In the genomic region with DNA sequence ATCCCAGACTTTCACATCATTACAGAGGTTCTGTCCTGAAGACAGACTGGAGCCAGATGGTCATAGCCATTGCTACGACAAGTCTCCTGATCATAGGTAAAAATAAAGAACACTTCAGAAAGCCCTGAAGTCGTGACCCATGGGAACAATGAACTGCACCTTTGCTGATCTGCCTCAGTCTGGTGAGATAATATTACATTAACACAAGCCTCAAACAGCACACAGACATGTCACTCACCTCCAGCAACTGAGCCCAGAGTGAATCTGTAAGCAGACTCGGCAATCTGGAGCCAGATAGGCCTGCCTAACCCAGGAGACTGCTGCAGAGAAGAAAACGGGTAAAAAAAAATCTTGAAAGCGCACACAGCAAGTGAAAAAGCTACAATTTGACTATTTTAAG, we compare ENCODE assay signal across 23 cellular contexts.
DNase-seq lines count a peak whose midpoint lies in the region; ATAC-seq and TF ChIP-seq lines count a peak whose summit lies in the region.
"Had no signal": no experiment of that assay in that cellular context is flagged by ENCODE, and none has a peak within 500 bp of the region (broad histone marks: within the 10 kb centered on the region; RNA-seq: fewer than 3 reads in every experiment).

No MANE protein-coding gene starts in this region.

- peaks cover 3% of the 10 kb centered on the region for H3K27me3 Mint-ChIP-seq in glutamatergic neuron (ENCODE audit: unreplicated experiment)
- H3K27me3 Mint-ChIP-seq: IgD-negative memory B cell, memory B cell had no signal

- peak overlapping the region; percentile 70 for H3K4me3 Mint-ChIP-seq in glutamatergic neuron (ENCODE audit: unreplicated experiment)
- H3K4me3 Mint-ChIP-seq: IgD-negative memory B cell; memory B cell; T-helper 1 cell treated with Interleukin-12 subunit alpha and Interleukin-12 subunit beta and Interleukin-4 antibody, amounts not matched to agents 30 μg/mL and 1 μg/mL, for 36 hours had no signal

- peaks cover 4% of the 10 kb centered on the region for H3K9me3 Mint-ChIP-seq in glutamatergic neuron (ENCODE audit: unreplicated experiment)
- H3K9me3 Mint-ChIP-seq: IgD-negative memory B cell; memory B cell; T-helper 1 cell treated with Interleukin-12 subunit alpha and Interleukin-12 subunit beta and Interleukin-4 antibody, amounts not matched to agents 30 μg/mL and 1 μg/mL, for 36 hours had no signal

- H3K4me1 ChIP-seq in right atrium auricular region (peaks cover 0 to 5% of the 10 kb centered on the region in 2 donors), testis (peaks cover 7% of the 10 kb centered on the region)
- H3K4me1 ChIP-seq in effector memory CD4-positive, alpha-beta T cell (ENCODE audit: control insufficient read depth, insufficient read depth, low read length, poor library complexity, severe bottlenecking) = no peaks in the 10 kb centered on the region
- H3K4me1 ChIP-seq: BLaER1 had no signal

- peaks cover 21% of the 10 kb centered on the region for H3K4me1 Mint-ChIP-seq in glutamatergic neuron (ENCODE audit: low read depth, unreplicated experiment)
- H3K4me1 Mint-ChIP-seq: IgD-negative memory B cell, memory B cell had no signal

- DNase-seq in Right ventricle myocardium inferior (ENCODE audit: missing footprints) (no peak), right atrium auricular region (ENCODE audit: low spot score) (no peak), NCI-H2227 (lab: John Stamatoyannopoulos, UW; ENCODE audit: unreplicated experiment) (peak; percentile 70), glutamatergic neuron (peak; percentile 49), testis (peak; percentile 37), NCI-H2029 (lab: John Stamatoyannopoulos, UW) (no peak), amygdala (lab: John Stamatoyannopoulos, UW) (no peak)
- DNase-seq in effector memory CD4-positive, alpha-beta T cell = no peak
- DNase-seq: activated CD4-positive, alpha-beta T cell treated with anti-CD3 and anti-CD28 coated beads, Interleukin-2, amount 50 U/mL, for 4 hours; activated gamma-delta T cell treated with Interleukin-2 at 50 U/mL for 16 hours; Calu3; foreskin fibroblast; MG63; NCI-H187; NCI-H526 treated with DMSO at 0.1 percent for 48 hours; PC-9; right lobe of liver had no signal

- H3K9me3 ChIP-seq in right atrium auricular region (no peaks in the 10 kb centered on the region), testis (no peaks in the 10 kb centered on the region)
- no peaks in the 10 kb centered on the region for H3K9me3 ChIP-seq in effector memory CD4-positive, alpha-beta T cell (ENCODE audit: control insufficient read depth, low read length)
- H3K9me3 ChIP-seq: BLaER1, MG63, right lobe of liver, SJSA1 had no signal

- H3K36me3 Mint-ChIP-seq in glutamatergic neuron (ENCODE audit: unreplicated experiment) = no peaks in the 10 kb centered on the region

- no peak for TF ChIP-seq POLR2A in testis (IDR thresholded peaks at IDR 0.05)

- WGBS in testis, 2 donors = 46 to 53% methylated on average over 5 of the region's 5 CpGs

- H3K4me3 ChIP-seq in right atrium auricular region (no peak overlapping the region), testis (no peak overlapping the region)
- no peak overlapping the region for H3K4me3 ChIP-seq in effector memory CD4-positive, alpha-beta T cell (ENCODE audit: insufficient read depth, low read depth, low read length, poor library complexity, severe bottlenecking)
- H3K4me3 ChIP-seq: BLaER1, MG63, PC-9, right lobe of liver, SJSA1 had no signal

- intact Hi-C loops in Right ventricle myocardium inferior (cut with DNase I) = loop anchor here (5.0 kb wide), 1 partner anchor 287 kb away; the partner anchor contains the start of gene DLX2
- intact Hi-C loops in testis (cut with DNase I; ENCODE audit: low total_unique reads) = loop anchor here (10.0 kb wide), 1 partner anchor 290 kb away; the partner anchor contains the start of gene DLX2

- TF ChIP-seq CTCF in right atrium auricular region (IDR thresholded peaks at IDR 0.05) = no peak
- no peak for TF ChIP-seq CTCF in glutamatergic neuron (IDR thresholded peaks at IDR 0.05; ENCODE audit: partially characterized antibody, unreplicated experiment)
- no peak for TF ChIP-seq CTCF in testis (IDR thresholded peaks at IDR 0.05)

- ATAC-seq in Right ventricle myocardium inferior = peak; percentile 40

- H3K27ac ChIP-seq in right atrium auricular region = peak overlapping the region in 1 of 2 donors; percentile 39
- H3K27ac ChIP-seq in testis = peak overlapping the region; percentile 63 to 66
- no peak overlapping the region for H3K27ac ChIP-seq in effector memory CD4-positive, alpha-beta T cell (ENCODE audit: insufficient read depth, low read length, poor library complexity, severe bottlenecking)
- H3K27ac ChIP-seq: BLaER1, epithelial cell of prostate, PC-9, right lobe of liver, SJSA1 had no signal

- peak overlapping the region; percentile 95 for H3K27ac Mint-ChIP-seq in glutamatergic neuron (ENCODE audit: unreplicated experiment)
- H3K27ac Mint-ChIP-seq: IgD-negative memory B cell; memory B cell; T-helper 1 cell treated with Interleukin-12 subunit alpha and Interleukin-12 subunit beta and Interleukin-4 antibody, amounts not matched to agents 30 μg/mL and 1 μg/mL, for 36 hours had no signal

- H3K27me3 ChIP-seq in right atrium auricular region (no peaks in the 10 kb centered on the region), testis (no peaks in the 10 kb centered on the region)
- H3K27me3 ChIP-seq in effector memory CD4-positive, alpha-beta T cell (replicated peaks; ENCODE audit: control insufficient read depth, insufficient read depth, low read length, poor library complexity, severe bottlenecking) = no peaks in the 10 kb centered on the region
- H3K27me3 ChIP-seq: BLaER1, MG63, right lobe of liver, SJSA1 had no signal

- H3K36me3 ChIP-seq in right atrium auricular region = peaks cover 18% of the 10 kb centered on the region
- H3K36me3 ChIP-seq in testis (ENCODE audit: low read depth, missing control alignments) = no peaks in the 10 kb centered on the region
- peaks cover 13% of the 10 kb centered on the region for H3K36me3 ChIP-seq in effector memory CD4-positive, alpha-beta T cell (ENCODE audit: control insufficient read depth, insufficient read depth, low read length)
- H3K36me3 ChIP-seq: right lobe of liver had no signal

Comparison
In these comparisons a context has a peak if more than half of its experiments do, and no peak if none do; other contexts are left out.
1. DNase-seq: peak in NCI-H2227 (single experiment), glutamatergic neuron (single experiment) and testis (single experiment); none in Right ventricle myocardium inferior (single experiment), right atrium auricular region (single experiment), NCI-H2029 (single experiment), amygdala (0 of 56) and effector memory CD4-positive, alpha-beta T cell (0 of 3).